In the genomic region with DNA sequence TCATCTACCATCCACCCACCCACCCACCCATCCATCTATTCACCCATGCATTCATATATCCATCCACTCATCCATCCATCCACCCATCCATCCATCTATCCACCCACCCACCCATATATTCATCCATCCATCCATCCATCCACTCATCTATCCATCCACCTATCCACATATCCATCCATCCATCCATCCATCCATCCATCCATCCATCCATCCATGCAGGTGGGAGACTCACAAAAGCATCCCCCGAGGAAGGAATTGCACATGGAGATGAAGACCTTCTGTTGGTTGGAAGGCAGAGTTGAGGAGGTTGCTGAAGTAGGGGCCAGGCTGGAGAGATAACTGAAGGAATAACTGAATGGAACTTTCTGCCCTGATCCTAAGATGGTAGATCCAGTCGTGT, we compare ENCODE assay signal across 12 cellular contexts.
"Had no signal": no experiment of that assay in that cellular context is flagged by ENCODE, and none has a peak within 500 bp of the region (broad histone marks: within the 10 kb centered on the region; RNA-seq: fewer than 3 reads in every experiment).

No MANE protein-coding gene starts in this region.

- DNase-seq: activated B cell treated with CpG ODN at 0.5 μM for 24 hours; activated naive CD4-positive, alpha-beta T cell; dorsolateral prefrontal cortex; endodermal cell; hippocampal formation; SK-N-SH; stimulated activated CD4-positive, alpha-beta T cell treated with anti-CD3 and anti-CD28 coated beads, Interleukin-1b, Interleukin-23, amount 100 ng/mL, for 48 hours; stomach; testis had no signal

- H3K27me3 ChIP-seq: cardiac muscle cell, dorsolateral prefrontal cortex, ovary, stomach, testis had no signal

- H3K9me3 ChIP-seq: ovary, SK-N-SH, stomach, testis had no signal

- H3K9me2 ChIP-seq: SK-N-SH had no signal

- H3K4me3 ChIP-seq: cardiac muscle cell, dorsolateral prefrontal cortex, ovary, stomach, testis had no signal

- H3K36me3 ChIP-seq: ovary had no signal

- FAIRE-seq: kidney had no signal

- H3K4me2 ChIP-seq: SK-N-SH had no signal

- H3K9ac ChIP-seq: SK-N-SH had no signal

- H3K27ac ChIP-seq: cardiac muscle cell, ovary had no signal
